ENCODE assay signal across 25 cellular contexts in the genomic region with DNA sequence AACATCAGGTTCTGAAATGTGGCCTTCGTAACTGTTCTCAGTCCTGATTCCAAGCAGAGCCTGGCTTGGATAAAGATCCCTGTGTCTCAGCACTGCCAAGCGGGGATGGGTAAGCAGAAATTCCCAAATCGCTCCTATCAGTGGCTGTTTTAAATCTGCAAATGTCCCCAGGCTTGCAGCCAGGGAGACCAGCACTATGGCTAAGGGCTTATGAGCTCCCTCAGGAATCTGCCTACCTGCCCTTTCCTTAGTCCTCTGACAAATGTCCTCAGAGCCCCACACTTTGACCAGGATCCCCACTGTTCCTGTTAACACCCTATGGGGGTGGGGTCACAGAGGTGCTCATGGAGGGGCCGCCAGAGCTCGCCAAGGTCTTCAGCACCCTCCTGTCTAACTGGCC.
DNase-seq lines count a peak whose midpoint lies in the region; ATAC-seq and TF ChIP-seq lines count a peak whose summit lies in the region.
"Had no signal": no experiment of that assay in that cellular context is flagged by ENCODE, and none has a peak within 500 bp of the region (broad histone marks: within the 10 kb centered on the region; RNA-seq: fewer than 3 reads in every experiment).

No MANE protein-coding gene starts in this region.

- H3K9me3 ChIP-seq in Karpas-422 (ENCODE audit: low read length): no peaks in the 10 kb centered on the region
- H3K9me3 ChIP-seq: BE2C, BLaER1 had no signal

- H2BK120ac ChIP-seq in mesendoderm (ENCODE audit: low read depth, low read length): no peak overlapping the region

- H3K4me3 ChIP-seq in GM23338: no peak overlapping the region
- no peak overlapping the region for H3K4me3 ChIP-seq in mesendoderm (ENCODE audit: low read length)
- H3K4me3 ChIP-seq in Karpas-422 (ENCODE audit: low read length): no peak overlapping the region
- H3K4me3 ChIP-seq: BLaER1 had no signal

- H3K36me3 ChIP-seq in GM23338 (ENCODE audit: insufficient read depth) (no peaks in the 10 kb centered on the region), mesendoderm (ENCODE audit: control insufficient read depth, insufficient read depth, low read length) (no peaks in the 10 kb centered on the region), Karpas-422 (ENCODE audit: insufficient read depth, low read length) (no peaks in the 10 kb centered on the region)
- H3K36me3 ChIP-seq: BE2C, BLaER1 had no signal

- H3K27me3 ChIP-seq in GM23338 (ENCODE audit: insufficient read depth) (no peaks in the 10 kb centered on the region), mesendoderm (ENCODE audit: insufficient read depth, low read length, poor library complexity) (no peaks in the 10 kb centered on the region), Karpas-422 (ENCODE audit: low read length) (no peaks in the 10 kb centered on the region)
- H3K27me3 ChIP-seq: BE2C, BLaER1 had no signal

- H3K27me3 Mint-ChIP-seq in GM23338 (ENCODE audit: insufficient read depth, low read depth, poor library complexity) (peaks cover 3% of the 10 kb centered on the region), endothelial cell (ENCODE audit: unreplicated experiment) (no peaks in the 10 kb centered on the region)
- H3K27me3 Mint-ChIP-seq: CD4-positive, alpha-beta memory T cell; CD4-positive, CD25-positive, alpha-beta regulatory T cell; CD8-positive, alpha-beta memory T cell had no signal

- H4K20me1 ChIP-seq in GM23338 (replicated peaks; ENCODE audit: insufficient read depth): no peaks in the 10 kb centered on the region
- no peaks in the 10 kb centered on the region for H4K20me1 ChIP-seq in Karpas-422 (ENCODE audit: insufficient read depth, low read depth, low read length)
- H4K20me1 ChIP-seq: BLaER1 had no signal

- H3K56ac ChIP-seq in mesendoderm (ENCODE audit: low read length): no peak overlapping the region

- peak overlapping the region; percentile 21 for H3K18ac ChIP-seq in mesendoderm (ENCODE audit: low read length)

- H3K27ac ChIP-seq in 22Rv1 (peak overlapping the region; percentile 26; the same call in 1 of the 2 replicates), GM23338 (ENCODE audit: low read depth) (no peak overlapping the region), VCaP (peak overlapping the region; percentile 38), mesendoderm (ENCODE audit: low read depth, low read length) (no peak overlapping the region), Karpas-422 (ENCODE audit: low read length) (no peak overlapping the region)
- H3K27ac ChIP-seq: BLaER1 had no signal

- H3K4me1 Mint-ChIP-seq in GM23338 (peaks cover 10% of the 10 kb centered on the region), endothelial cell (ENCODE audit: unreplicated experiment) (no peaks in the 10 kb centered on the region)
- H3K4me1 Mint-ChIP-seq: CD14-positive monocyte; CD4-positive, alpha-beta memory T cell; CD4-positive, CD25-positive, alpha-beta regulatory T cell; CD8-positive, alpha-beta memory T cell had no signal

- H2BK5ac ChIP-seq in mesendoderm (ENCODE audit: low read length): no peak overlapping the region

- H3K4me3 Mint-ChIP-seq in GM23338 (no peak overlapping the region), endothelial cell (ENCODE audit: unreplicated experiment) (no peak overlapping the region)
- H3K4me3 Mint-ChIP-seq: CD14-positive monocyte; CD4-positive, alpha-beta memory T cell; CD4-positive, CD25-positive, alpha-beta regulatory T cell; CD8-positive, alpha-beta memory T cell had no signal

- H2AFZ ChIP-seq in GM23338: peak overlapping the region; percentile 66
- H2AFZ ChIP-seq in Karpas-422 (ENCODE audit: low read length): no peak overlapping the region

- H2BK15ac ChIP-seq in mesendoderm (replicated peaks; ENCODE audit: low read depth): no peak overlapping the region

- H3K36me3 Mint-ChIP-seq in GM23338 (ENCODE audit: low read depth) (no peaks in the 10 kb centered on the region), endothelial cell (ENCODE audit: low read depth, unreplicated experiment) (no peaks in the 10 kb centered on the region)
- H3K36me3 Mint-ChIP-seq: CD14-positive monocyte; CD4-positive, alpha-beta memory T cell; CD4-positive, CD25-positive, alpha-beta regulatory T cell had no signal

- H3K4me1 ChIP-seq in GM23338 (ENCODE audit: insufficient read depth): no peaks in the 10 kb centered on the region; the same call in 1 of the 2 replicates
- peaks cover 7% of the 10 kb centered on the region for H3K4me1 ChIP-seq in mesendoderm (ENCODE audit: control insufficient read depth, low read depth, low read length)
- peaks cover 13% of the 10 kb centered on the region for H3K4me1 ChIP-seq in Karpas-422 (ENCODE audit: low read length)
- H3K4me1 ChIP-seq: BE2C had no signal

- H3K79me1 ChIP-seq in mesendoderm (ENCODE audit: low read length): no peaks in the 10 kb centered on the region

- no peak overlapping the region for H3K4ac ChIP-seq in mesendoderm (ENCODE audit: low read depth, low read length)

- H3K9me3 Mint-ChIP-seq in GM23338 (peaks cover 4% of the 10 kb centered on the region; the same call in 2 of the 3 replicates), endothelial cell (ENCODE audit: unreplicated experiment) (no peaks in the 10 kb centered on the region)

- DNase-seq in GM23338 (ENCODE audit: low spot score): no peak
- peak; percentile 67 for DNase-seq in mesendoderm
- DNase-seq in NCI-H446 (lab: John Stamatoyannopoulos, UW): no peak
- DNase-seq in Karpas-422: no peak
- no peak for DNase-seq in endothelial cell (ENCODE audit: low spot score)
- DNase-seq: 8988T; ACHN; BE2C; C1 segment of cervical spinal cord; CD4-positive, alpha-beta memory T cell; CD4-positive, CD25-positive, alpha-beta regulatory T cell; CD8-positive, alpha-beta memory T cell; COR-L47; DMS 273 treated with DMSO at 0.1 percent for 48 hours; DMS153; DMS53; DMS79; DND-41; EL; GF-D8 had no signal

- no peak overlapping the region for H2AK5ac ChIP-seq in mesendoderm (ENCODE audit: low read length)

- H3K79me2 ChIP-seq in GM23338 (replicated peaks; ENCODE audit: insufficient read depth): no peaks in the 10 kb centered on the region
- no peaks in the 10 kb centered on the region for H3K79me2 ChIP-seq in mesendoderm (ENCODE audit: control insufficient read depth, insufficient read depth, low read length)
- H3K79me2 ChIP-seq in Karpas-422 (ENCODE audit: low read length): no peaks in the 10 kb centered on the region

- H3K9me2 ChIP-seq in GM23338 (ENCODE audit: insufficient read depth) (no peaks in the 10 kb centered on the region), Karpas-422 (replicated peaks; ENCODE audit: insufficient read depth, low read length) (no peaks in the 10 kb centered on the region)

- H4K5ac ChIP-seq in mesendoderm (ENCODE audit: low read length): no peak overlapping the region

- H4K8ac ChIP-seq in mesendoderm (ENCODE audit: low read depth, low read length): no peak overlapping the region

- no peak overlapping the region for H3K23ac ChIP-seq in mesendoderm (ENCODE audit: low read length)

- H3K9ac ChIP-seq in mesendoderm (ENCODE audit: low read length): no peak overlapping the region
- H3K9ac ChIP-seq in Karpas-422 (ENCODE audit: low read length): no peak overlapping the region
- H3K9ac ChIP-seq: BLaER1 had no signal

- TF ChIP-seq CTCF in 22Rv1 (IDR thresholded peaks at IDR 0.05) (no peak), GM23338 (conservative IDR thresholded peaks at IDR 0.05; ENCODE audit: low read depth in 2 of 2) (no peak), VCaP (conservative IDR thresholded peaks at IDR 0.05) (no peak), endothelial cell (IDR thresholded peaks at IDR 0.05; ENCODE audit: unreplicated experiment) (no peak)

- H3F3A ChIP-seq in GM23338 (replicated peaks; ENCODE audit: low read depth): no peaks in the 10 kb centered on the region

- H3K27ac Mint-ChIP-seq in GM23338: no peak overlapping the region
- H3K27ac Mint-ChIP-seq in endothelial cell (ENCODE audit: unreplicated experiment): no peak overlapping the region
- H3K27ac Mint-ChIP-seq: CD14-positive monocyte; CD4-positive, alpha-beta memory T cell; CD4-positive, CD25-positive, alpha-beta regulatory T cell had no signal

- no peak overlapping the region for H3K4me2 ChIP-seq in GM23338
- H3K4me2 ChIP-seq in mesendoderm (ENCODE audit: low read length): no peak overlapping the region
- no peak overlapping the region for H3K4me2 ChIP-seq in Karpas-422 (ENCODE audit: low read depth, low read length, poor library complexity, severe bottlenecking)
- H3K4me2 ChIP-seq: BLaER1 had no signal

- ATAC-seq in GM23338 (no peak), HG03175 (IDR thresholded peaks at IDR 0.05; ENCODE audit: unreplicated experiment) (no peak)

- no CpG with 5 or more reads among the region's 5 CpGs for WGBS in mesendoderm (ENCODE audit: extremely low coverage, insufficient coverage, low lambda C conversion rate)

TF ChIP-seq in GM23338, 12 proteins besides CTCF, POLR2A, EP300 and RAD21 (continues in another document):
- no peak for TF ChIP-seq EZH2 (IDR thresholded peaks at IDR 0.05; ENCODE audit: low read depth, unreplicated experiment)
- TF ChIP-seq STAT1 (IDR thresholded peaks at IDR 0.05; ENCODE audit: unreplicated experiment): no peak
- no peak for TF ChIP-seq ZNF114 (CRISPR knock-in tag; IDR thresholded peaks at IDR 0.05)
- no peak for TF ChIP-seq POLR2AphosphoS5 (IDR thresholded peaks at IDR 0.05; ENCODE audit: low read depth)
- TF ChIP-seq CREB1 (CRISPR knock-in tag; IDR thresholded peaks at IDR 0.05; ENCODE audit: low read depth): no peak
- TF ChIP-seq, protein P1, sequence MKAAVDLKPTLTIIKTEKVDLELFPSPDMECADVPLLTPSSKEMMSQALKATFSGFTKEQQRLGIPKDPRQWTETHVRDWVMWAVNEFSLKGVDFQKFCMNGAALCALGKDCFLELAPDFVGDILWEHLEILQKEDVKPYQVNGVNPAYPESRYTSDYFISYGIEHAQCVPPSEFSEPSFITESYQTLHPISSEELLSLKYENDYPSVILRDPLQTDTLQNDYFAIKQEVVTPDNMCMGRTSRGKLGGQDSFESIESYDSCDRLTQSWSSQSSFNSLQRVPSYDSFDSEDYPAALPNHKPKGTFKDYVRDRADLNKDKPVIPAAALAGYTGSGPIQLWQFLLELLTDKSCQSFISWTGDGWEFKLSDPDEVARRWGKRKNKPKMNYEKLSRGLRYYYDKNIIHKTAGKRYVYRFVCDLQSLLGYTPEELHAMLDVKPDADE (IDR thresholded peaks at IDR 0.05): no peak

Comparison
In these comparisons a context has a peak if more than half of its experiments do, and no peak if none do; other contexts are left out.
1. H3K27ac ChIP-seq: peak in 22Rv1 (single experiment) and VCaP (single experiment); none in GM23338 (single experiment), mesendoderm (single experiment) and Karpas-422 (single experiment).